Comparison of ENCODE assay signal across 17 cellular contexts in the genomic region with DNA sequence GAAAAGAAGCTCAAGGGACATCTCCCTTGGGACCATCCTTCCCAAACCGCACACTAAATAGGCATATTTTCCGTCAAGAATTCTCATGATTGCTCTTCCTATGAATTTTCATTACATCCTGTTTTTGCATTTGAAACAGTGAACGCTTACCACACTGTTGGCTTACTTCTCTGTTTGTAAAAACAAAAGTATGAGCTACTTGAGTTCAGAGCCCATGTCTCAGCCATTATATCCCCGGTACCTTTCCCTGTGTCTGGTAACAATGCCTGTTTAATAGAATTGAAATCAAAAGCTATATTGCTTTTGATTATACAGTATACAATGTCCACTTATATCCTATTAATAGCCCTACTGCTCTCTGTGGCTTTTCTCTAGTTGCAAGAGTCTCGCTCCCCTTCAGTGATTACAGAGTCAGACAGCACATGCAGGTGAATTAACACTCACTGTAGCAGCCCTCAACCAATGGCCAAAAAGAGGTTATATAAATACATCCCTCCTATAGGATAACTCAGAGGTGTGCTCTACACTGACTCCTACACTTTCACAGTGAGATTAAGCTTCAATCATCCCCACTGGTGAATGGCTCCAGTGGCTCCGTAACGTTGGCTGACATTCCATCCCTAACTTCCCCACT.
"Had no signal": no experiment of that assay in that cellular context is flagged by ENCODE, and none has a peak within 500 bp of the region (broad histone marks: within the 10 kb centered on the region; RNA-seq: fewer than 3 reads in every experiment).

No MANE protein-coding gene starts in this region.

- ATAC-seq: activated CD8-positive, alpha-beta memory T cell treated with anti-CD3 and anti-CD28 coated beads, Interleukin-2, amount 10 ng/mL, durations not matched to agents 7 days and 5 days; effector memory CD8-positive, alpha-beta T cell; left ventricle myocardium superior; natural killer cell treated with Interleukin-12 subunit alpha and Interleukin-12 subunit beta and Interleukin-15 and Interleukin-18, amount 100 ng/mL, for 72 hours had no signal

- DNase-seq: activated CD4-positive, alpha-beta memory T cell treated with anti-CD3 and anti-CD28 coated beads for 36 hours; activated CD4-positive, alpha-beta T cell treated with anti-CD3 and anti-CD28 coated beads for 1 hour; activated CD8-positive, alpha-beta memory T cell treated with anti-CD3 and anti-CD28 coated beads, Interleukin-2, amount 10 ng/mL, durations not matched to agents 7 days and 5 days; activated naive CD4-positive, alpha-beta T cell treated with anti-CD3 and anti-CD28 coated beads, Interleukin-2, amount 10 ng/mL, durations not matched to agents 7 days and 5 days; activated T-cell treated with anti-CD3 and anti-CD28 coated beads, Interleukin-2, amount 50 U/mL, for 24 hours; cerebellar nuclear complex; effector memory CD8-positive, alpha-beta T cell; foreskin melanocyte; left ventricle myocardium superior; mesendoderm; stimulated activated CD4-positive, alpha-beta T cell treated with anti-CD3 and anti-CD28 coated beads, Interleukin-15, amount 100 ng/mL, for 24 hours; stimulated activated CD4-positive, alpha-beta T cell treated with anti-CD3 and anti-CD28 coated beads, Interleukin-4, amount 100 ng/mL, for 24 hours; stimulated activated CD8-positive, alpha-beta memory T cell treated with anti-CD3 and anti-CD28 coated beads, Interleukin-4, amount 100 ng/mL, for 48 hours; stimulated activated naive CD4-positive, alpha-beta T cell treated with Interleukin-2 at 50 U/mL for 16 hours; substantia nigra; transverse colon had no signal
